Comparison of ENCODE assay signal across 19 cellular contexts in the genomic region with DNA sequence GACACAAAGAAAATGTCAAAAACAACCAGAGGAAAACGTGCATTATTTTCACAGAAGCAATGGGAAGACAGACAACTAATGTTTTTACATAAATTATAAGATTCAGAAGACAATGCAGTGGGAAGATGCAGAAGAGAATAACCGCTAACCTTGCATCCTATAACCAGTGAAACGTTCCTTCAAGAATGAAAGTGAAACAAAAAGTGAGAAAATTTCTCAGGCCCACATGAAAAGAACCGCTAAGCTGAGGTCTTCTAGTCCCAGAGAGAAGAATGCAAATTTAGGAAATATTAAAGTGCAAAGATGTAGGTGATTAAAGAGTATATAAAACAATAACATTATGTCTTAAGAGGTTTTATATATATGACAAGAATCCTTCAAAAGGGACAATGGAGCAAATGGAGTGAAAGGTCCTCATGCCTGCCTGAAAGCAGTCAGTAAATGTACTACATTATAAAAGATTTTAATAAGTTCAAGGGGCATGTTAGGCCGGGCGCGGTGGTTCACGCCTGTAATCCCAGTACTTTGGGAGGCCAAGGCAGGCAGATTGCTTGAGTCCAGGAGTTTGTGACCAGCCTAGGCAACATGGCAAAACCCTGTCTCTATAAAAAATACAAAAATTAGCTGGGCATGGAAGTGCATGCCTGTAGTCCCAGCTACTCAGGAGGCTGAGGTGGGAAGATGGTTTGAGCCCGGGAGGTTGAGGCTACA. TPM values are rescaled to one million over a fixed set of nuclear protein-coding genes. Genes with fewer than 3 reads are reported as not detected.
A peak's percentile ranks its signal among the peaks of the same experiment; 100 is the strongest.
DNase-seq lines count a peak whose midpoint lies in the region; ATAC-seq lines count a peak whose summit lies in the region.
"Had no signal": no experiment of that assay in that cellular context is flagged by ENCODE, and none has a peak within 500 bp of the region (broad histone marks: within the 10 kb centered on the region; RNA-seq: fewer than 3 reads in every experiment).

No MANE protein-coding gene starts in this region.

- H3K23ac ChIP-seq in mesenchymal stem cell (ENCODE audit: low read length in 2 of 2) = no peak overlapping the region

- no peaks in the 10 kb centered on the region for H3K9me3 ChIP-seq in mesenchymal stem cell (ENCODE audit: control insufficient read depth, low read length)
- H3K9me3 ChIP-seq: Caco-2, thyroid gland had no signal

- no peak overlapping the region for H2BK15ac ChIP-seq in mesenchymal stem cell (ENCODE audit: low read depth, poor library complexity, severe bottlenecking)

- WGBS in mesenchymal stem cell = 100% methylated on average over 8 of the region's 9 CpGs

- H2AFZ ChIP-seq in mesenchymal stem cell (ENCODE audit: low read depth, low read length) = no peak overlapping the region

- no peak overlapping the region for H3K4me3 ChIP-seq in mesenchymal stem cell (ENCODE audit: insufficient read depth in 1 of 2, low read depth in 1 of 2, low read length in 2 of 2)
- H3K4me3 ChIP-seq: thyroid gland had no signal

- no peaks in the 10 kb centered on the region for H3K27me3 ChIP-seq in mesenchymal stem cell (ENCODE audit: control insufficient read depth in 1 of 2, insufficient read depth in 1 of 2, low read length in 2 of 2)
- H3K27me3 ChIP-seq: thyroid gland had no signal

- peaks cover 3% of the 10 kb centered on the region for H3K4me1 ChIP-seq in mesenchymal stem cell (ENCODE audit: control insufficient read depth, insufficient read depth, low read depth, low read length)
- H3K4me1 ChIP-seq: Caco-2, thyroid gland had no signal

- H3K27ac Mint-ChIP-seq in T-cell = peak overlapping the region; percentile 73 to 77
- H3K27ac Mint-ChIP-seq: nephron had no signal

- peaks cover 13% of the 10 kb centered on the region for H3K36me3 Mint-ChIP-seq in T-cell

- peaks cover 34 to 49% (median 47%) of the 10 kb centered on the region in 3 donors for H3K4me1 Mint-ChIP-seq in T-cell
- H3K4me1 Mint-ChIP-seq: nephron had no signal

- H3K14ac ChIP-seq in mesenchymal stem cell (ENCODE audit: low read length in 2 of 2) = no peak overlapping the region

- no peaks in the 10 kb centered on the region for H3K27me3 Mint-ChIP-seq in T-cell

- H3K4me3 Mint-ChIP-seq in T-cell = peak overlapping the region in 2 of 3 donors; percentile 40 to 53
- H3K4me3 Mint-ChIP-seq: nephron had no signal

- H3K9me3 Mint-ChIP-seq in T-cell = peaks cover 0 to 10% (median 0%) of the 10 kb centered on the region in 3 donors
- H3K9me3 Mint-ChIP-seq: nephron had no signal

- H2BK12ac ChIP-seq in mesenchymal stem cell (ENCODE audit: low read length in 2 of 2) = no peak overlapping the region

- ATAC-seq in GM21526 (IDR thresholded peaks at IDR 0.05; ENCODE audit: low FRiP score, unreplicated experiment) = peak; percentile 55
- peak; percentile 44 to 61 (median 48) for ATAC-seq in T-cell (replicated peaks in 1 of 4)

- peak; percentile 53 for DNase-seq in activated CD8-positive, alpha-beta memory T cell treated with anti-CD3 and anti-CD28 coated beads for 24 hours
- DNase-seq in activated CD8-positive, alpha-beta memory T cell treated with anti-CD3 and anti-CD28 coated beads, Interleukin-2, amount 50 U/mL, for 48 hours = no peak
- DNase-seq in T-cell = no peak
- peak; percentile 10 for DNase-seq in mesenchymal stem cell
- no peak for DNase-seq in superior temporal gyrus (ENCODE audit: extremely low spot score)
- no peak for DNase-seq in hypothalamus (lab: John Stamatoyannopoulos, UW)
- DNase-seq in Kasumi-1 (lab: John Stamatoyannopoulos, UW) = no peak
- DNase-seq: activated gamma-delta T cell treated with Interleukin-2 at 50 U/mL for 16 hours; Caco-2; KG1; NCI-H1930; NCI-H526 treated with DMSO at 0.1 percent for 48 hours; retina; stimulated activated CD4-positive, alpha-beta T cell treated with anti-CD3 and anti-CD28 coated beads, Interleukin-1b, Interleukin-23, amount 100 ng/mL, for 48 hours; thyroid gland had no signal

- no peak overlapping the region for H3K4ac ChIP-seq in mesenchymal stem cell (ENCODE audit: low read depth in 1 of 2, low read length in 2 of 2)

- H3K9ac ChIP-seq in mesenchymal stem cell (ENCODE audit: low read length) = no peak overlapping the region

- no peak overlapping the region for H2AK5ac ChIP-seq in mesenchymal stem cell (ENCODE audit: low read length, severe bottlenecking)

- H3K36me3 ChIP-seq in mesenchymal stem cell (ENCODE audit: control insufficient read depth in 1 of 2, insufficient read depth in 2 of 2, low read depth in 1 of 2, low read length in 2 of 2) = peaks cover 51 to 92% of the 10 kb centered on the region in 2 experiments

- H4K91ac ChIP-seq in mesenchymal stem cell (ENCODE audit: low read length) = no peak overlapping the region

- H3K4me2 ChIP-seq in mesenchymal stem cell (ENCODE audit: low read length, poor library complexity, severe bottlenecking) = no peak overlapping the region

- H2BK5ac ChIP-seq in mesenchymal stem cell (ENCODE audit: low read depth, low read length, poor library complexity, severe bottlenecking) = no peak overlapping the region

- CTCF ChIA-PET in T-cell (lab: Charles Lee) = interaction anchor here in 1 of 2 donors (0.9 kb wide), 1 partner anchor 25 kb away, joined by 3 read pairs; no protein-coding TSS in a partner anchor

- peaks cover 15% of the 10 kb centered on the region for H3K79me1 ChIP-seq in mesenchymal stem cell (replicated peaks; ENCODE audit: low read length, poor library complexity, severe bottlenecking)

- no peak overlapping the region for H2BK120ac ChIP-seq in mesenchymal stem cell (ENCODE audit: low read depth, low read length)

- POLR2A ChIA-PET in T-cell (lab: Charles Lee) = no interaction called here

- H3K27ac ChIP-seq in mesenchymal stem cell (ENCODE audit: low read length, poor library complexity, severe bottlenecking) = no peak overlapping the region
- H3K27ac ChIP-seq: HL-60, RWPE1, thyroid gland had no signal

- no peak overlapping the region for H3K18ac ChIP-seq in mesenchymal stem cell (ENCODE audit: low read depth in 1 of 2, low read length in 2 of 2)

- H4K8ac ChIP-seq in mesenchymal stem cell (ENCODE audit: low read length) = no peak overlapping the region

RNA-seq across cellular contexts. Expression of a gene that starts 43.1 kb away (rescaled TPM):
- total RNA-seq in T-cell = not detected
- not detected for polyA plus RNA-seq in mesenchymal stem cell (2013, experiment 1 of 2)
- polyA plus RNA-seq in mesenchymal stem cell (2013, experiment 2 of 2) = not detected

Comparison
In these comparisons a context has a peak if more than half of its experiments do, and no peak if none do; other contexts are left out.
1. DNase-seq: peak in activated CD8-positive, alpha-beta memory T cell treated with anti-CD3 and anti-CD28 coated beads for 24 hours (single experiment) and mesenchymal stem cell (single experiment); none in activated CD8-positive, alpha-beta memory T cell treated with anti-CD3 and anti-CD28 coated beads, Interleukin-2, amount 50 U/mL, for 48 hours (single experiment), T-cell (0 of 34), superior temporal gyrus (single experiment), hypothalamus (0 of 51) and Kasumi-1 (0 of 2).